30 cellular contexts compared by ENCODE assay signal in the genomic region with DNA sequence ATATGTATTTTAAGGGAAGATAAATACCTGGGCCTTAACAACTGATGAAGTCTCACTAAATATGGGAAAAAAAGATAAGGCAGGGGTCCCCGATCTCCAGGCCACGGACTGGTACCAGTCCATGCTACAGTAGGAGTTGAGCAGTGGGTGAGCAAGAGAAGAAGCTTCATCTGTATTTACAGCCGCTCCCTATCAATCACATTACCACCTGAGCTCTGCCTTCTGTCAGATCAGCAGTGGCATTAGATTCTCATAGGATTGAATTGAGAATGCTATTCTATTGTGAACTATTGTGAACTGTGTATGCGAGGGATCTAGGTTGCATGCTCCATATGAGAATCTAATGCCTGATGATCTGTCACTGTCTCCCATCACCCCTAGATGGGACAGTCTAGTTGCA.
"Had no signal": no experiment of that assay in that cellular context is flagged by ENCODE, and none has a peak within 500 bp of the region (broad histone marks: within the 10 kb centered on the region; RNA-seq: fewer than 3 reads in every experiment).

No MANE protein-coding gene starts in this region.

- H3K9me3 Mint-ChIP-seq: neural crest cell had no signal

- H3K4me3 Mint-ChIP-seq: naive B cell; naive thymus-derived CD8-positive, alpha-beta T cell; nephron progenitor cell; neural crest cell; stimulated activated effector memory CD8-positive, alpha-beta T cell treated with anti-CD3 and anti-CD28 coated beads, Interleukin-12 subunit alpha, Interleukin-12 subunit beta, amount 100 ng/mL, for 72 hours; stimulated activated naive B cell treated with anti-CD40 and anti-IgM and Interleukin-4, amounts not matched to agents 10 μg/mL and 1 μg/mL and 100 μg/mL, for 72 hours; stimulated activated naive CD8-positive, alpha-beta T cell treated with anti-CD3 and anti-CD28 coated beads, Interleukin-15, amount 100 ng/mL, for 72 hours; type B pancreatic cell had no signal

- DNase-seq: naive B cell; naive thymus-derived CD8-positive, alpha-beta T cell; nephron progenitor cell; nucleus accumbens; ovary; posterior cingulate gyrus; psoas muscle; right cardiac atrium; right lobe of liver; sigmoid colon; small intestine; stimulated activated CD4-positive, alpha-beta T cell treated with anti-CD3 and anti-CD28 coated beads, Interleukin-15, amount 100 ng/mL, for 24 hours; stimulated activated CD4-positive, alpha-beta T cell treated with anti-CD3 and anti-CD28 coated beads, Interleukin-2, amount 100 ng/mL, for 24 hours; stimulated activated CD4-positive, alpha-beta T cell treated with anti-CD3 and anti-CD28 coated beads, Interleukin-2, amount 100 ng/mL, for 48 hours; stimulated activated CD4-positive, alpha-beta T cell treated with anti-CD3 and anti-CD28 coated beads, Interleukin-4, amount 100 ng/mL, for 24 hours; stimulated activated naive B cell treated with anti-CD40 and anti-IgM and Interleukin-4, amounts not matched to agents 10 μg/mL and 1 μg/mL and 100 μg/mL, for 72 hours; stimulated activated naive CD8-positive, alpha-beta T cell treated with anti-CD3 and anti-CD28 coated beads, Interleukin-15, amount 100 ng/mL, for 72 hours; stimulated activated naive CD8-positive, alpha-beta T cell treated with anti-CD3 and anti-CD28 coated beads, Interleukin-15, Interleukin-2, amounts not matched to agents 100 U/mL and 50 U/mL, for 24 hours; substantia nigra; testis; tibial artery; transverse colon; upper lobe of right lung; uterus had no signal

- H3K9ac ChIP-seq: parathyroid adenoma had no signal

- ATAC-seq: naive thymus-derived CD8-positive, alpha-beta T cell; psoas muscle; right cardiac atrium; right lobe of liver; stimulated activated effector memory CD8-positive, alpha-beta T cell treated with anti-CD3 and anti-CD28 coated beads, Interleukin-12 subunit alpha, Interleukin-12 subunit beta, amount 100 ng/mL, for 72 hours; stimulated activated naive B cell treated with anti-CD40 and anti-IgM and Interleukin-4, amounts not matched to agents 10 μg/mL and 1 μg/mL and 100 μg/mL, for 72 hours; stimulated activated naive CD8-positive, alpha-beta T cell treated with anti-CD3 and anti-CD28 coated beads, Interleukin-15, amount 100 ng/mL, for 72 hours; stimulated activated naive CD8-positive, alpha-beta T cell treated with anti-CD3 and anti-CD28 coated beads, Interleukin-15, Interleukin-2, amounts not matched to agents 100 U/mL and 50 U/mL, for 24 hours; upper lobe of right lung had no signal

- H3K4me1 ChIP-seq: parathyroid adenoma, psoas muscle, right lobe of liver, suprapubic skin, testis, upper lobe of right lung, uterus had no signal

- H3K4me3 ChIP-seq: ovary, psoas muscle, right lobe of liver, sigmoid colon, suprapubic skin, testis, tibial artery, transverse colon, upper lobe of right lung, uterus had no signal

- H3K36me3 ChIP-seq: ovary, right lobe of liver, sigmoid colon, suprapubic skin, tibial artery, transverse colon, upper lobe of right lung, uterus had no signal

- H3K27ac ChIP-seq: parathyroid adenoma, psoas muscle, right lobe of liver, sigmoid colon, suprapubic skin, testis, tibial artery, transverse colon, upper lobe of right lung, uterus had no signal

- H3K27me3 ChIP-seq: ovary, right lobe of liver, sigmoid colon, suprapubic skin, testis, tibial artery, transverse colon, upper lobe of right lung, uterus had no signal

- H3K36me3 Mint-ChIP-seq: naive B cell; stimulated activated effector memory CD8-positive, alpha-beta T cell treated with anti-CD3 and anti-CD28 coated beads, Interleukin-12 subunit alpha, Interleukin-12 subunit beta, amount 100 ng/mL, for 72 hours; stimulated activated naive B cell treated with anti-CD40 and anti-IgM and Interleukin-4, amounts not matched to agents 10 μg/mL and 1 μg/mL and 100 μg/mL, for 72 hours had no signal

- H3K4me1 Mint-ChIP-seq: naive thymus-derived CD8-positive, alpha-beta T cell; stimulated activated effector memory CD8-positive, alpha-beta T cell treated with anti-CD3 and anti-CD28 coated beads, Interleukin-12 subunit alpha, Interleukin-12 subunit beta, amount 100 ng/mL, for 72 hours; stimulated activated naive B cell treated with anti-CD40 and anti-IgM and Interleukin-4, amounts not matched to agents 10 μg/mL and 1 μg/mL and 100 μg/mL, for 72 hours; stimulated activated naive CD8-positive, alpha-beta T cell treated with anti-CD3 and anti-CD28 coated beads, Interleukin-15, amount 100 ng/mL, for 72 hours had no signal

- H3K9me3 ChIP-seq: ovary, psoas muscle, right lobe of liver, sigmoid colon, suprapubic skin, testis, tibial artery, transverse colon, upper lobe of right lung, uterus had no signal

- H3K27me3 Mint-ChIP-seq: naive B cell; naive thymus-derived CD8-positive, alpha-beta T cell; progenitor cell of endocrine pancreas; stimulated activated naive B cell treated with anti-CD40 and anti-IgM and Interleukin-4, amounts not matched to agents 10 μg/mL and 1 μg/mL and 100 μg/mL, for 72 hours; stimulated activated naive CD8-positive, alpha-beta T cell treated with anti-CD3 and anti-CD28 coated beads, Interleukin-15, amount 100 ng/mL, for 72 hours had no signal

- H3K27ac Mint-ChIP-seq: naive B cell; naive thymus-derived CD8-positive, alpha-beta T cell; nephron progenitor cell; progenitor cell of endocrine pancreas; stimulated activated effector memory CD8-positive, alpha-beta T cell treated with anti-CD3 and anti-CD28 coated beads, Interleukin-12 subunit alpha, Interleukin-12 subunit beta, amount 100 ng/mL, for 72 hours; stimulated activated naive B cell treated with anti-CD40 and anti-IgM and Interleukin-4, amounts not matched to agents 10 μg/mL and 1 μg/mL and 100 μg/mL, for 72 hours; stimulated activated naive CD8-positive, alpha-beta T cell treated with anti-CD3 and anti-CD28 coated beads, Interleukin-15, amount 100 ng/mL, for 72 hours; type B pancreatic cell had no signal
